Comparison of ENCODE assay signal across 8 cellular contexts in genomic region chr9:2241461-2241874, GRCh38.
DNase-seq lines count a peak whose midpoint lies in the region; ATAC-seq and TF ChIP-seq lines count a peak whose summit lies in the region.

No MANE protein-coding gene starts in this region.

- H3K4me1 ChIP-seq in ACC112 (ENCODE audit: control insufficient read depth, insufficient read depth, low read length, unreplicated experiment) (no peaks in the 10 kb centered on the region), left lung (peaks cover 7 to 11% of the 10 kb centered on the region in 2 donors), thoracic aorta (ENCODE audit: control insufficient read depth in 1 of 2, low read depth in 2 of 2) (peaks cover 0 to 17% of the 10 kb centered on the region in 2 donors)

- H3K4me3 ChIP-seq in ACC112 (ENCODE audit: low read depth, low read length), result peak overlapping the region; percentile 83
- no peak overlapping the region for H3K4me3 ChIP-seq in NB4 (ENCODE audit: low read depth, low read length)
- peak overlapping the region; percentile 70 for H3K4me3 ChIP-seq in coronary artery
- peak overlapping the region; percentile 46 to 50 for H3K4me3 ChIP-seq in left lung
- H3K4me3 ChIP-seq in thoracic aorta, result peak overlapping the region; percentile 72

- H3K27me3 ChIP-seq in ACC112 (ENCODE audit: insufficient read depth, low read length), result peaks cover 4% of the 10 kb centered on the region; the same call in 1 of the 2 replicates
- no peaks in the 10 kb centered on the region for H3K27me3 ChIP-seq in left lung
- no peaks in the 10 kb centered on the region for H3K27me3 ChIP-seq in thoracic aorta (replicated peaks; ENCODE audit: insufficient read depth)

- H3K27ac ChIP-seq in ACC112 (ENCODE audit: low read depth, low read length), result no peak overlapping the region
- H3K27ac ChIP-seq in coronary artery, result peak overlapping the region in 1 of 2 donors; percentile 5
- H3K27ac ChIP-seq in left lung, result peak overlapping the region in 1 of 2 donors; percentile 78
- H3K27ac ChIP-seq in thoracic aorta, result no peak overlapping the region

- TF ChIP-seq POLR2A in NB4 (IDR thresholded peaks at IDR 0.05; ENCODE audit: extremely low read depth, insufficient read length), result no peak

- H2AFZ ChIP-seq in ACC112 (ENCODE audit: low read length, unreplicated experiment), result peak overlapping the region; percentile 99

- ATAC-seq in GM18909 (IDR thresholded peaks at IDR 0.05; ENCODE audit: poor library complexity, unreplicated experiment), result peak; percentile 1
- peak; percentile 3 for ATAC-seq in left lung
- ATAC-seq in thoracic aorta (ENCODE audit: insufficient number of reproducible peaks, low FRiP score, low read depth), result no peak
- ATAC-seq in GM18511 (IDR thresholded peaks at IDR 0.05; ENCODE audit: unreplicated experiment), result no peak

- TF ChIP-seq CTCF in NB4 (IDR thresholded peaks at IDR 0.05; ENCODE audit: low read depth, low read length), result peak; percentile 15
- no peak for TF ChIP-seq CTCF in coronary artery (IDR thresholded peaks at IDR 0.05)
- TF ChIP-seq CTCF in left lung (IDR thresholded peaks at IDR 0.05), result peak in 1 of 2 donors; percentile 19
- TF ChIP-seq CTCF in thoracic aorta (IDR thresholded peaks at IDR 0.05), result peak; percentile 17

- no peaks in the 10 kb centered on the region for H3K36me3 ChIP-seq in ACC112 (ENCODE audit: insufficient read depth, low read length)
- H3K36me3 ChIP-seq in left lung, result no peaks in the 10 kb centered on the region
- H3K36me3 ChIP-seq in thoracic aorta, result no peaks in the 10 kb centered on the region

- peak; percentile 48 for DNase-seq in NB4 (ENCODE audit: low read depth)
- peak; percentile 76 for DNase-seq in coronary artery (ENCODE audit: low spot score)
- peak in 1 of 2 donors; percentile 69 for DNase-seq in left lung
- DNase-seq in thoracic aorta (ENCODE audit: low spot score), result no peak
- no peak for DNase-seq in NCI-H226

- no peaks in the 10 kb centered on the region for H3K9me3 ChIP-seq in left lung
- no peaks in the 10 kb centered on the region for H3K9me3 ChIP-seq in thoracic aorta

- no peaks in the 10 kb centered on the region for H3K79me2 ChIP-seq in ACC112 (ENCODE audit: control insufficient read depth, insufficient read depth, low read length, unreplicated experiment)

- intact Hi-C loops in left lung (cut with DNase I), result no loop called here

Comparison
In these comparisons a context has a peak if more than half of its experiments do, and no peak if none do; other contexts are left out.
1. ATAC-seq: peak in GM18909 (single experiment) and left lung (single experiment); none in thoracic aorta (single experiment) and GM18511 (single experiment).
2. DNase-seq: peak in NB4 (single experiment) and coronary artery (single experiment); none in thoracic aorta (single experiment) and NCI-H226 (single experiment).